In the genomic region with DNA sequence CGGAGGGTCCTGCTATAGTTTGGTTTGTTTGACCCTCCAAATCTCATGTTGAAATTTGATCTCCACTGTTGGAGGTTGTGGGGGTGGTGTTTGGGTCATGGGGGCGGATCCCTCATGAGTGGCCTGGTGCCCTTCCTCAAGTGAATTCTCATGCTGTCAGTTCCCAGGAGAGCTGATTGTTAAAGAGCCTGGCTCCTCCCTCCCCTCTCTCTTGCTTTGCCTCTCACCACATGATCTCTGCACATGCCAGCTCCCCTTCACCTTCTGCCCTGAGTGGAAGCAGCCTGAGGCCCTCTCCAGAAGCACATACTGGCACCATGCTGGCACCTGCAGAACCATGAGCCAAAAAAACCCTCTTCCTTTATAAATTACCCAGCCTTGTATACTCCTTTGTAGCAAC, we compare ENCODE assay signal across 27 cellular contexts. TPM values are rescaled to one million over a fixed set of nuclear protein-coding genes. Genes with fewer than 3 reads are reported as not detected.
A peak's percentile ranks its signal among the peaks of the same experiment; 100 is the strongest.
DNase-seq lines count a peak whose midpoint lies in the region; ATAC-seq and TF ChIP-seq lines count a peak whose summit lies in the region.
"Had no signal": no experiment of that assay in that cellular context is flagged by ENCODE, and none has a peak within 500 bp of the region (broad histone marks: within the 10 kb centered on the region; RNA-seq: fewer than 3 reads in every experiment).

No MANE protein-coding gene starts in this region.

- H4K20me1 ChIP-seq in H9 (ENCODE audit: control insufficient read depth, insufficient read depth, insufficient read length) (no peaks in the 10 kb centered on the region), neural progenitor cell (ENCODE audit: low read depth) (peaks cover 69% of the 10 kb centered on the region)

- H3K9me3 ChIP-seq in H9 (ENCODE audit: control insufficient read depth, low read depth, low read length) (no peaks in the 10 kb centered on the region), neural progenitor cell (ENCODE audit: low read depth) (no peaks in the 10 kb centered on the region)
- H3K9me3 ChIP-seq: SK-N-SH, stomach, transverse colon had no signal

- H3K4me1 ChIP-seq in H9 (ENCODE audit: insufficient read depth, low read length) (peaks cover 6% of the 10 kb centered on the region; the same call in 1 of the 2 replicates), neural progenitor cell (peaks cover 54% of the 10 kb centered on the region)
- H3K4me1 ChIP-seq: foreskin keratinocyte had no signal

- H3K4me3 ChIP-seq in neural progenitor cell = no peak overlapping the region
- H3K4me3 ChIP-seq: coronary artery, GM12878, GM23248, stomach, transverse colon had no signal

- intact Hi-C loops in left cardiac atrium (cut with DNase I) = no loop called here

- H3K27me3 Mint-ChIP-seq in H9 (ENCODE audit: low read depth) (peaks cover 50% of the 10 kb centered on the region), WTC11 (ENCODE audit: low read depth) (peaks cover 46% of the 10 kb centered on the region), neural progenitor cell (ENCODE audit: insufficient read depth, low read depth) (peaks cover 7% of the 10 kb centered on the region)

- TF ChIP-seq CTCF in H9 (conservative IDR thresholded peaks at IDR 0.05) (no peak), WTC11 (IDR thresholded peaks at IDR 0.05) (no peak), neural progenitor cell (IDR thresholded peaks at IDR 0.05) (no peak)

- H3K9ac ChIP-seq in H9 (ENCODE audit: extremely low read depth, insufficient read length, low read length) (no peak overlapping the region), neural progenitor cell (no peak overlapping the region)
- H3K9ac ChIP-seq: GM23248, SK-N-SH had no signal

- no peak overlapping the region for H3K4me2 ChIP-seq in H9 (ENCODE audit: insufficient read depth, insufficient read length, low read length)
- H3K4me2 ChIP-seq in neural progenitor cell = peak overlapping the region; percentile 31
- H3K4me2 ChIP-seq: SK-N-SH had no signal

- no CpG with 5 or more reads among the region's 2 CpGs for WGBS in H9 (ENCODE audit: extremely low coverage, insufficient read length, low lambda C conversion rate)

- peaks cover 20% of the 10 kb centered on the region for H3K27me3 ChIP-seq in H9 (ENCODE audit: insufficient read depth, low read length)
- no peaks in the 10 kb centered on the region for H3K27me3 ChIP-seq in neural progenitor cell

- H4K5ac ChIP-seq in H9 (ENCODE audit: insufficient read length, low read depth, low read length) = no peak overlapping the region

- H3F3A ChIP-seq in neural progenitor cell (ENCODE audit: low read depth) = peaks cover 16% of the 10 kb centered on the region

- H4K91ac ChIP-seq in H9 (ENCODE audit: insufficient read length, low read depth, low read length) = no peak overlapping the region

- no peak overlapping the region for H3K14ac ChIP-seq in H9 (ENCODE audit: insufficient read depth, low read length)

- H2BK20ac ChIP-seq in H9 (ENCODE audit: low read depth, low read length, poor library complexity, severe bottlenecking) = no peak overlapping the region

- ATAC-seq in WTC11 (peak; percentile 72), left cardiac atrium (peak; percentile 20 to 36), GM18868 (IDR thresholded peaks at IDR 0.05; ENCODE audit: unreplicated experiment) (no peak), HG02970 (IDR thresholded peaks at IDR 0.05; ENCODE audit: low FRiP score, unreplicated experiment) (no peak)
- ATAC-seq: activated naive CD4-positive, alpha-beta T cell treated with anti-CD3 and anti-CD28 coated beads, Interleukin-2, amount 50 U/mL, for 72 hours; effector memory CD8-positive, alpha-beta T cell; esophagus mucosa; foreskin keratinocyte; GM12878; left colon had no signal

- H3K27ac ChIP-seq in H9 (ENCODE audit: insufficient read length, low read depth, low read length) (no peak overlapping the region), neural progenitor cell (no peak overlapping the region)
- H3K27ac ChIP-seq: C4-2B, coronary artery, foreskin keratinocyte, GM23248, RWPE1, stomach had no signal

- CTCF ChIA-PET in WTC11 (lab: Charles Lee) = interaction anchor here (0.6 to 1.5 kb wide), 8 partner anchors 9 to 177 kb away, joined by 3 to 7 read pairs (median 3); no protein-coding TSS in a partner anchor

- H3K4ac ChIP-seq in H9 (ENCODE audit: low read depth, low read length) = no peak overlapping the region

- DNase-seq in H9 (peak; percentile 60), WTC11 (ENCODE audit: low spot score) (no peak), left cardiac atrium (no peak), neural progenitor cell (ENCODE audit: low spot score) (peak; percentile 39), AG08396 (ENCODE audit: low spot score) (no peak)
- DNase-seq: activated T-cell treated with anti-CD3 and anti-CD28 coated beads for 4 hours; effector memory CD8-positive, alpha-beta T cell; foreskin keratinocyte; GM23248; left colon; mesenchymal stem cell; naive B cell; NCI-H2029 treated with DMSO at 0.1 percent for 48 hours; SK-N-SH; small intestine; stimulated activated CD8-positive, alpha-beta memory T cell treated with anti-CD3 and anti-CD28 coated beads, Interleukin-4, amount 100 ng/mL, for 48 hours; stomach; transverse colon had no signal

- H3K23ac ChIP-seq in H9 (ENCODE audit: insufficient read length, low read depth, low read length) = no peak overlapping the region

- H3K56ac ChIP-seq in H9 (ENCODE audit: insufficient read length, low read depth, low read length) = no peak overlapping the region

- H3T11ph ChIP-seq in H9 (ENCODE audit: low read length) = no peak overlapping the region

- POLR2A ChIA-PET in WTC11 (lab: Charles Lee) = no interaction called here

- no peak overlapping the region for H2BK12ac ChIP-seq in H9 (ENCODE audit: insufficient read length, low read depth, low read length)

- H2AK5ac ChIP-seq in H9 (ENCODE audit: insufficient read length, low read length) = no peak overlapping the region

- no peak overlapping the region for H3K18ac ChIP-seq in H9 (ENCODE audit: insufficient read length, low read depth, low read length)

- H3K27ac Mint-ChIP-seq in H9 (peak overlapping the region in 1 of 3 experiments; percentile 48; a peak in 2 of 7 replicates), WTC11 (no peak overlapping the region), neural progenitor cell (no peak overlapping the region)
- H3K27ac Mint-ChIP-seq: activated naive CD4-positive, alpha-beta T cell treated with anti-CD3 and anti-CD28 coated beads, Interleukin-2, amount 50 U/mL, for 72 hours; naive B cell; T-helper 1 cell treated with Interleukin-12 subunit alpha and Interleukin-12 subunit beta and Interleukin-4 antibody, amounts not matched to agents 30 μg/mL and 1 μg/mL, for 36 hours had no signal

- H3K4me1 Mint-ChIP-seq in H9 (peaks cover 73 to 90% of the 10 kb centered on the region in 2 experiments), WTC11 (peaks cover 87% of the 10 kb centered on the region), neural progenitor cell (peaks cover 87% of the 10 kb centered on the region)

- H3K23me2 ChIP-seq in H9 (ENCODE audit: insufficient read length, low read depth, low read length, poor library complexity, severe bottlenecking) = no peaks in the 10 kb centered on the region

- H2BK120ac ChIP-seq in H9 (ENCODE audit: low read depth, low read length, poor library complexity, severe bottlenecking) = no peak overlapping the region

- H3K4me3 Mint-ChIP-seq in H9 (no peak overlapping the region), WTC11 (no peak overlapping the region), neural progenitor cell (no peak overlapping the region)
- H3K4me3 Mint-ChIP-seq: effector memory CD8-positive, alpha-beta T cell; naive B cell; T-helper 1 cell treated with Interleukin-12 subunit alpha and Interleukin-12 subunit beta and Interleukin-4 antibody, amounts not matched to agents 30 μg/mL and 1 μg/mL, for 36 hours had no signal

- H3K79me2 ChIP-seq in H9 (ENCODE audit: insufficient read depth, low read length) (no peaks in the 10 kb centered on the region), neural progenitor cell (ENCODE audit: low read depth) (peaks cover 67% of the 10 kb centered on the region)

- H2BK5ac ChIP-seq in H9 (ENCODE audit: insufficient read length, low read length) = no peak overlapping the region

- H3K9me3 Mint-ChIP-seq in H9 (no peaks in the 10 kb centered on the region; a peak in 3 of 5 replicates), WTC11 (peaks cover 7% of the 10 kb centered on the region; the same call in 1 of the 2 replicates), neural progenitor cell (no peaks in the 10 kb centered on the region)
- H3K9me3 Mint-ChIP-seq: activated naive CD4-positive, alpha-beta T cell treated with anti-CD3 and anti-CD28 coated beads, Interleukin-2, amount 50 U/mL, for 72 hours; effector memory CD8-positive, alpha-beta T cell; T-helper 1 cell treated with Interleukin-12 subunit alpha and Interleukin-12 subunit beta and Interleukin-4 antibody, amounts not matched to agents 30 μg/mL and 1 μg/mL, for 36 hours had no signal

- H3K79me1 ChIP-seq in H9 (ENCODE audit: insufficient read depth, low read depth, low read length, poor library complexity, severe bottlenecking) = no peaks in the 10 kb centered on the region

- no peak overlapping the region for H2BK15ac ChIP-seq in H9 (ENCODE audit: low read depth, low read length)

- H4K8ac ChIP-seq in H9 (replicated peaks; ENCODE audit: insufficient read length, low read depth, low read length) = no peak overlapping the region

- H2AFZ ChIP-seq in H9 (ENCODE audit: low read length) = no peak overlapping the region
- H2AFZ ChIP-seq in neural progenitor cell (replicated peaks) = no peak overlapping the region
- H2AFZ ChIP-seq: GM23248 had no signal

- H3K36me3 Mint-ChIP-seq in H9 (ENCODE audit: insufficient read depth in 1 of 3, low read depth in 3 of 3) (peaks cover 0 to 5% (median 4%) of the 10 kb centered on the region in 3 experiments; a peak in 4 of 7 replicates), WTC11 (peaks cover 10% of the 10 kb centered on the region), neural progenitor cell (peaks cover 27% of the 10 kb centered on the region)
- H3K36me3 Mint-ChIP-seq: activated naive CD4-positive, alpha-beta T cell treated with anti-CD3 and anti-CD28 coated beads, Interleukin-2, amount 50 U/mL, for 72 hours had no signal

- no peaks in the 10 kb centered on the region for H3K36me3 ChIP-seq in neural progenitor cell
- H3K36me3 ChIP-seq: stomach, transverse colon had no signal

TF ChIP-seq in WTC11, 78 proteins besides CTCF, POLR2A, EP300 and RAD21 (continues in another document):
- TF ChIP-seq, protein P1, sequence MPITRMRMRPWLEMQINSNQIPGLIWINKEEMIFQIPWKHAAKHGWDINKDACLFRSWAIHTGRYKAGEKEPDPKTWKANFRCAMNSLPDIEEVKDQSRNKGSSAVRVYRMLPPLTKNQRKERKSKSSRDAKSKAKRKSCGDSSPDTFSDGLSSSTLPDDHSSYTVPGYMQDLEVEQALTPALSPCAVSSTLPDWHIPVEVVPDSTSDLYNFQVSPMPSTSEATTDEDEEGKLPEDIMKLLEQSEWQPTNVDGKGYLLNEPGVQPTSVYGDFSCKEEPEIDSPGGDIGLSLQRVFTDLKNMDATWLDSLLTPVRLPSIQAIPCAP (CRISPR knock-in tag; IDR thresholded peaks at IDR 0.05) = no peak
- TF ChIP-seq SP1 (CRISPR knock-in tag; conservative IDR thresholded peaks at IDR 0.05) (no peak), NR3C1 (CRISPR knock-in tag; conservative IDR thresholded peaks at IDR 0.05; ENCODE audit: low read depth) (no peak)

RNA-seq across cellular contexts. Expression of gene TSPAN18, which starts 7.1 kb away (rescaled TPM):
- total RNA-seq in H9 (2021) (25.3 and 26.5 TPM in 2 replicates), WTC11 (2021) (35.2 to 44.7 TPM (median 37.6 TPM) in 3 replicates), left cardiac atrium (100 to 1,000 TPM; 152 to 166 TPM), neural progenitor cell (ENCODE audit: low replicate concordance) (16.5 and 33.0 TPM in 2 replicates)

Comparison
In these comparisons a context has a peak if more than half of its experiments do, and no peak if none do; other contexts are left out.
1. DNase-seq: peak in H9 (single experiment) and neural progenitor cell (single experiment); none in WTC11 (single experiment), left cardiac atrium (single experiment) and AG08396 (single experiment).
2. ATAC-seq: peak in WTC11 (single experiment) and left cardiac atrium (2 of 2); none in GM18868 (single experiment) and HG02970 (single experiment).